1 cellular context compared by ENCODE assay signal in the genomic region with DNA sequence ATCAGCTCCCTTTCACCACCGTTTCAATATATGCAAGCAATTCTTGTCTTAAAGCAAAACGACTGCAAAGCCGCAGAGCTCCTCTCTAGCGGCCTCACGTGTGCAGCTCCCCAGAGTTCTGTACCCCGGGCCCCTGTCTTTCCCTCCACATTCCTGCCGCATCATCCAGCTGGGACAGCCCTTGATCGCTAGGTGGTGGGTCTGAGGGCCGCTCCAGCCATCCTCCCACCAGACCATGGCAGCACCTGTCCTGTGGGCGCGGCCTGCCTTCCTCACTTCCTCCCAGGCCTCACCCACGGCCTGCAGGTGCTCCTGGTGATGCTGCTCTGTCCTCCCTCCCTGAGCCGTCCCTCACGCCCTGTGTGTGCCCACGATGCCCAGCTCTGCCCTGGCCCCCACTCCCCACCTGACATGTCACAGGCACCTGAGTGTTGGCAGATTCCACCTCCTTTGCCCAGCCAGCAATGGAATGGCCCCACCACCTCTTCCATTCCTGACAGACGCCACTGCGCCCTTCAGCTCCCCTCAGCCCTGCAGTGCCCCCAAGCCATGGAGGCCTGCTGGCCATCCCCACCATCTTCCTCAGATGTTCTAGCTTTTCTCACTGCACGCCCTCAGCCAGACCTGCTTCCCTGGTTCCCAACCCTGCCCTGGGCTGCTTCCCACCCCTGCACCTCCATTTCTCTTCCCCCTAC.
TF ChIP-seq lines count a peak whose summit lies in the region.

No MANE protein-coding gene starts in this region.

TF ChIP-seq in K562, 482 proteins besides CTCF, POLR2A, EP300 and RAD21:
- TF ChIP-seq MCM5 (IDR thresholded peaks at IDR 0.05; ENCODE audit: low read depth) (no peak), TBP (optimal IDR thresholded peaks at IDR 0.05; ENCODE audit: low read depth, low read length) (no peak)
- TF ChIP-seq, protein P1, sequence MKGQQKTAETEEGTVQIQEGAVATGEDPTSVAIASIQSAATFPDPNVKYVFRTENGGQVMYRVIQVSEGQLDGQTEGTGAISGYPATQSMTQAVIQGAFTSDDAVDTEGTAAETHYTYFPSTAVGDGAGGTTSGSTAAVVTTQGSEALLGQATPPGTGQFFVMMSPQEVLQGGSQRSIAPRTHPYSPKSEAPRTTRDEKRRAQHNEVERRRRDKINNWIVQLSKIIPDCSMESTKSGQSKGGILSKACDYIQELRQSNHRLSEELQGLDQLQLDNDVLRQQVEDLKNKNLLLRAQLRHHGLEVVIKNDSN (CRISPR knock-in tag; IDR thresholded peaks at IDR 0.05): 0 out of 2 replicates have a peak, but pooled peaks have one; percentile 15
TF ChIP-seq in K562: peak in this region for 1.
